In the genomic region with DNA sequence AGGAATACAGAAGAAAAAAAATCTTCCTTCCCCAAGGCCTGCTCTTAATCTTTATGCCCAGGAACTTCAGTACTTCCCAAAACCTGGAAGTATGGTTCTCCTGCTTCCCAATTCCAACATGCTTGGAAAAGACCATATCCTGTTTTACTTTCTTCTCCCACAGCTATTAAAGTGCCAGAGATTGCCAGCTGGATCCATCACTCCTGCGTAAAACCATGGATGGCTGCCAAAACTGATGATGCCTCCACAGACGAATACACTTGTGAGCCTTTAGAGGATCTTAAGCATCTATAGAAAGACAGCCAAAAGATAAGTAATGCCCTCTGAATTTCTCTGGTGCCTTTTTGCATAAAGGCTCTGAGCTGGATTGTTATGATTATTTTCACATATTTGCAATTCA, we compare ENCODE assay signal across 17 cellular contexts.
DNase-seq lines count a peak whose midpoint lies in the region; ATAC-seq and TF ChIP-seq lines count a peak whose summit lies in the region.
"Had no signal": no experiment of that assay in that cellular context is flagged by ENCODE, and none has a peak within 500 bp of the region (broad histone marks: within the 10 kb centered on the region; RNA-seq: fewer than 3 reads in every experiment).

No MANE protein-coding gene starts in this region.

- H3K36me3 Mint-ChIP-seq in GM23338 (ENCODE audit: low read depth), result peaks cover 21% of the 10 kb centered on the region; the same call in 2 of the 3 replicates
- no peaks in the 10 kb centered on the region for H3K36me3 Mint-ChIP-seq in Caco-2 (ENCODE audit: insufficient read depth, unreplicated experiment)
- no peaks in the 10 kb centered on the region for H3K36me3 Mint-ChIP-seq in CD8-positive, alpha-beta T cell

- H3K27me3 ChIP-seq in GM23338 (ENCODE audit: insufficient read depth) (no peaks in the 10 kb centered on the region), Caco-2 (replicated peaks; ENCODE audit: control insufficient read depth, insufficient read depth, low read length) (no peaks in the 10 kb centered on the region)
- no peaks in the 10 kb centered on the region for H3K27me3 ChIP-seq in CD8-positive, alpha-beta T cell (ENCODE audit: insufficient read depth, low read length)
- H3K27me3 ChIP-seq: ascending aorta, heart left ventricle, testis had no signal

- H4K20me1 ChIP-seq in GM23338 (replicated peaks; ENCODE audit: insufficient read depth), result no peaks in the 10 kb centered on the region

- TF ChIP-seq CTCF in GM23338 (conservative IDR thresholded peaks at IDR 0.05; ENCODE audit: low read depth in 2 of 2) (no peak), mucosa of descending colon (IDR thresholded peaks at IDR 0.05) (no peak), Caco-2 (IDR thresholded peaks at IDR 0.05; ENCODE audit: insufficient read depth in 1 of 2, low read depth in 1 of 2, low read length in 1 of 2, severe bottlenecking in 1 of 2, unreplicated experiment in 1 of 2) (no peak)
- no peak for TF ChIP-seq CTCF in CD8-positive, alpha-beta T cell (IDR thresholded peaks at IDR 0.05)

- H3K27me3 Mint-ChIP-seq in GM23338 (ENCODE audit: insufficient read depth, low read depth, poor library complexity), result peaks cover 3% of the 10 kb centered on the region
- no peaks in the 10 kb centered on the region for H3K27me3 Mint-ChIP-seq in Caco-2 (ENCODE audit: insufficient read depth, unreplicated experiment)
- no peaks in the 10 kb centered on the region for H3K27me3 Mint-ChIP-seq in CD8-positive, alpha-beta T cell (ENCODE audit: low read depth)
- H3K27me3 Mint-ChIP-seq: activated CD4-positive, alpha-beta T cell treated with anti-CD3 and anti-CD28 coated beads for 36 hours had no signal

- no peaks in the 10 kb centered on the region for H3F3A ChIP-seq in GM23338 (replicated peaks; ENCODE audit: low read depth)

- no peak overlapping the region for H3K27ac Mint-ChIP-seq in GM23338
- H3K27ac Mint-ChIP-seq in Caco-2 (ENCODE audit: unreplicated experiment), result no peak overlapping the region
- H3K27ac Mint-ChIP-seq in CD8-positive, alpha-beta T cell, result no peak overlapping the region
- H3K27ac Mint-ChIP-seq: activated CD4-positive, alpha-beta T cell treated with anti-CD3 and anti-CD28 coated beads for 36 hours; activated T-cell treated with anti-CD3 and anti-CD28 coated beads, Interleukin-2, amount 50 U/mL, for 72 hours had no signal

- H3K4me3 ChIP-seq in GM23338, result no peak overlapping the region
- H3K4me3 ChIP-seq in mucosa of descending colon, result no peak overlapping the region
- no peak overlapping the region for H3K4me3 ChIP-seq in Caco-2 (ENCODE audit: low read depth, low read length)
- no peak overlapping the region for H3K4me3 ChIP-seq in CD8-positive, alpha-beta T cell (ENCODE audit: low read depth, low read length)
- H3K4me3 ChIP-seq: ascending aorta, heart left ventricle, testis had no signal

- H3K9me2 ChIP-seq in GM23338 (ENCODE audit: insufficient read depth), result peaks cover 40% of the 10 kb centered on the region

- H3K27ac ChIP-seq in GM23338 (ENCODE audit: low read depth), result no peak overlapping the region
- no peak overlapping the region for H3K27ac ChIP-seq in CD8-positive, alpha-beta T cell (ENCODE audit: low read depth, low read length)
- H3K27ac ChIP-seq: ascending aorta, heart left ventricle, testis had no signal

- peaks cover 3% of the 10 kb centered on the region for H3K9me3 Mint-ChIP-seq in GM23338
- H3K9me3 Mint-ChIP-seq in Caco-2 (ENCODE audit: unreplicated experiment), result no peaks in the 10 kb centered on the region
- peaks cover 6% of the 10 kb centered on the region for H3K9me3 Mint-ChIP-seq in CD8-positive, alpha-beta T cell

- no peak for DNase-seq in GM23338 (ENCODE audit: low spot score)
- peak; percentile 9 for DNase-seq in NCI-H1694 treated with DMSO at 0.1 percent for 48 hours (lab: John Stamatoyannopoulos, UW)
- DNase-seq in amniotic epithelial cell (ENCODE audit: low read depth), result peak; percentile 60
- DNase-seq in kidney tubule cell (ENCODE audit: low spot score), result peak; percentile 2
- no peak for DNase-seq in mucosa of descending colon
- no peak for DNase-seq in Caco-2
- DNase-seq in CD8-positive, alpha-beta T cell, result no peak
- DNase-seq: activated CD4-positive, alpha-beta T cell treated with anti-CD3 and anti-CD28 coated beads for 36 hours; activated T-cell treated with anti-CD3 and anti-CD28 coated beads, Interleukin-2, amount 50 U/mL, for 72 hours; effector memory CD4-positive, alpha-beta T cell; heart left ventricle; left ventricle myocardium superior; MM.1S; small intestine; SW 1271; testis had no signal

- CTCF ChIA-PET in Caco-2 (lab: Charles Lee), result no interaction called here
- CTCF ChIA-PET in CD8-positive, alpha-beta T cell (lab: Charles Lee), result no interaction called here

- ATAC-seq in GM23338, result no peak
- ATAC-seq in mucosa of descending colon, result no peak
- ATAC-seq in CD8-positive, alpha-beta T cell, result no peak
- ATAC-seq: activated CD4-positive, alpha-beta T cell treated with anti-CD3 and anti-CD28 coated beads for 36 hours; activated T-cell treated with anti-CD3 and anti-CD28 coated beads, Interleukin-2, amount 50 U/mL, for 72 hours; heart left ventricle; left ventricle myocardium superior had no signal

- POLR2A ChIA-PET in Caco-2 (lab: Charles Lee), result no interaction called here
- POLR2A ChIA-PET in CD8-positive, alpha-beta T cell (lab: Charles Lee), result no interaction called here

- H3K4me2 ChIP-seq in GM23338, result peak overlapping the region; percentile 51

- H3K9me3 ChIP-seq in mucosa of descending colon (peaks cover 7% of the 10 kb centered on the region), Caco-2 (no peaks in the 10 kb centered on the region)
- no peaks in the 10 kb centered on the region for H3K9me3 ChIP-seq in CD8-positive, alpha-beta T cell (ENCODE audit: low read length)
- H3K9me3 ChIP-seq: ascending aorta, testis had no signal

- no peaks in the 10 kb centered on the region for H3K79me2 ChIP-seq in GM23338 (replicated peaks; ENCODE audit: insufficient read depth)

- no peak overlapping the region for H2AFZ ChIP-seq in GM23338

- H3K4me3 Mint-ChIP-seq in GM23338 (no peak overlapping the region), Caco-2 (ENCODE audit: unreplicated experiment) (no peak overlapping the region)
- H3K4me3 Mint-ChIP-seq in CD8-positive, alpha-beta T cell, result no peak overlapping the region
- H3K4me3 Mint-ChIP-seq: activated CD4-positive, alpha-beta T cell treated with anti-CD3 and anti-CD28 coated beads for 36 hours; activated T-cell treated with anti-CD3 and anti-CD28 coated beads, Interleukin-2, amount 50 U/mL, for 72 hours had no signal

- H3K4me1 ChIP-seq in GM23338 (ENCODE audit: insufficient read depth) (peaks cover 13% of the 10 kb centered on the region), mucosa of descending colon (ENCODE audit: low read depth) (no peaks in the 10 kb centered on the region), Caco-2 (no peaks in the 10 kb centered on the region)
- H3K4me1 ChIP-seq in CD8-positive, alpha-beta T cell (ENCODE audit: insufficient read depth, low read length), result no peaks in the 10 kb centered on the region
- H3K4me1 ChIP-seq: ascending aorta, heart left ventricle, testis had no signal

- no TSS peak for BruUV-seq in Caco-2 (replicated peaks; lab: Mats Ljungman, UMichigan)

- intact Hi-C loops in mucosa of descending colon (cut with DNase I, micrococcal nuclease) (no loop called here), Caco-2 (cut with micrococcal nuclease; ENCODE audit: unreplicated experiment) (no loop called here)
- intact Hi-C loops in CD8-positive, alpha-beta T cell (cut with DNase I, micrococcal nuclease), result no loop called here

- peaks cover 30% of the 10 kb centered on the region for H3K4me1 Mint-ChIP-seq in GM23338
- H3K4me1 Mint-ChIP-seq in Caco-2 (ENCODE audit: low read depth, unreplicated experiment), result no peaks in the 10 kb centered on the region
- H3K4me1 Mint-ChIP-seq in CD8-positive, alpha-beta T cell (ENCODE audit: low read depth), result no peaks in the 10 kb centered on the region
- H3K4me1 Mint-ChIP-seq: activated CD4-positive, alpha-beta T cell treated with anti-CD3 and anti-CD28 coated beads for 36 hours had no signal

- H3K36me3 ChIP-seq in GM23338 (ENCODE audit: insufficient read depth) (no peaks in the 10 kb centered on the region), mucosa of descending colon (ENCODE audit: low read depth) (no peaks in the 10 kb centered on the region), Caco-2 (ENCODE audit: control insufficient read depth, insufficient read depth, low read length) (no peaks in the 10 kb centered on the region)
- H3K36me3 ChIP-seq in CD8-positive, alpha-beta T cell (ENCODE audit: insufficient read depth, low read length), result no peaks in the 10 kb centered on the region
- H3K36me3 ChIP-seq: ascending aorta, heart left ventricle had no signal

TF ChIP-seq in GM23338, 12 proteins besides CTCF, POLR2A, EP300 and RAD21 (continues in another document):
- TF ChIP-seq EZH2 (IDR thresholded peaks at IDR 0.05; ENCODE audit: low read depth, unreplicated experiment), result no peak

Comparison
In these comparisons a context has a peak if more than half of its experiments do, and no peak if none do; other contexts are left out.
1. DNase-seq: peak in NCI-H1694 treated with DMSO at 0.1 percent for 48 hours (single experiment), amniotic epithelial cell (single experiment) and kidney tubule cell (single experiment); none in GM23338 (single experiment), mucosa of descending colon (0 of 3), Caco-2 (0 of 2) and CD8-positive, alpha-beta T cell (0 of 7).